ENCODE assay signal across 23 cellular contexts in genomic region chr15:101394654-101395053, GRCh38.
"Had no signal": no experiment of that assay in that cellular context is flagged by ENCODE, and none has a peak within 500 bp of the region (broad histone marks: within the 10 kb centered on the region; RNA-seq: fewer than 3 reads in every experiment).

No MANE protein-coding gene starts in this region.

- H3K9me3 ChIP-seq: mucosa of descending colon, psoas muscle, spleen, uterus had no signal

- H3K4me3 Mint-ChIP-seq: central memory CD8-positive, alpha-beta T cell; dendritic cell treated with granulocyte-macrophage colony-stimulating factor and Interleukin-4, amounts not matched to agents 40 ng/mL and 50 ng/mL, for 4 days; neural progenitor cell; stimulated activated memory B cell treated with anti-CD40 and anti-IgM and Interleukin-4, amounts not matched to agents 10 μg/mL and 1 μg/mL and 100 μg/mL, for 72 hours; stimulated activated naive CD8-positive, alpha-beta T cell treated with anti-CD3 and anti-CD28 coated beads, Interleukin-15, Interleukin-2, amounts not matched to agents 100 ng/mL and 50 ng/mL, for 24 hours had no signal

- H3K4me1 Mint-ChIP-seq: central memory CD8-positive, alpha-beta T cell had no signal

- H3K36me3 Mint-ChIP-seq: immature natural killer cell; naive thymus-derived CD8-positive, alpha-beta T cell; stimulated activated memory B cell treated with anti-CD40 and anti-IgM and Interleukin-4, amounts not matched to agents 10 μg/mL and 1 μg/mL and 100 μg/mL, for 72 hours had no signal

- H3K9me3 Mint-ChIP-seq: central memory CD8-positive, alpha-beta T cell; dendritic cell treated with granulocyte-macrophage colony-stimulating factor and Interleukin-4, amounts not matched to agents 40 ng/mL and 50 ng/mL, for 4 days; immature natural killer cell; naive thymus-derived CD8-positive, alpha-beta T cell; neural progenitor cell; stimulated activated memory B cell treated with anti-CD40 and anti-IgM and Interleukin-4, amounts not matched to agents 10 μg/mL and 1 μg/mL and 100 μg/mL, for 72 hours; stimulated activated naive CD8-positive, alpha-beta T cell treated with anti-CD3 and anti-CD28 coated beads, Interleukin-15, Interleukin-2, amounts not matched to agents 100 ng/mL and 50 ng/mL, for 24 hours had no signal

- H3K27ac ChIP-seq: foreskin keratinocyte, neural progenitor cell, parathyroid adenoma, psoas muscle, spleen, uterus had no signal

- H3K4me1 ChIP-seq: foreskin keratinocyte, parathyroid adenoma, psoas muscle, uterus had no signal

- H3K4me3 ChIP-seq: mucosa of descending colon, neural progenitor cell, psoas muscle, spleen, uterus had no signal

- H3K36me3 ChIP-seq: neural progenitor cell, uterus had no signal

- H3K27ac Mint-ChIP-seq: dendritic cell treated with granulocyte-macrophage colony-stimulating factor and Interleukin-4, amounts not matched to agents 40 ng/mL and 50 ng/mL, for 4 days; neural progenitor cell; stimulated activated memory B cell treated with anti-CD40 and anti-IgM and Interleukin-4, amounts not matched to agents 10 μg/mL and 1 μg/mL and 100 μg/mL, for 72 hours; stimulated activated naive CD8-positive, alpha-beta T cell treated with anti-CD3 and anti-CD28 coated beads, Interleukin-15, Interleukin-2, amounts not matched to agents 100 ng/mL and 50 ng/mL, for 24 hours had no signal

- DNase-seq: erythroblast; foreskin keratinocyte; immature natural killer cell; left colon; mammary epithelial cell; mucosa of descending colon; naive thymus-derived CD8-positive, alpha-beta T cell; nucleus accumbens; psoas muscle; retina; spleen; stimulated activated CD4-positive, alpha-beta T cell treated with anti-CD3 and anti-CD28 coated beads, Interleukin-15, amount 100 ng/mL, for 24 hours; stimulated activated CD4-positive, alpha-beta T cell treated with anti-CD3 and anti-CD28 coated beads, Interleukin-1b, Interleukin-23, amount 100 ng/mL, for 48 hours; stimulated activated CD4-positive, alpha-beta T cell treated with anti-CD3 and anti-CD28 coated beads, Interleukin-4, amount 100 ng/mL, for 24 hours; trophoblast cell; uterus had no signal

- ATAC-seq: foreskin keratinocyte; left colon; mucosa of descending colon; naive thymus-derived CD8-positive, alpha-beta T cell; psoas muscle; sciatic nerve; stimulated activated memory B cell treated with anti-CD40 and anti-IgM and Interleukin-4, amounts not matched to agents 10 μg/mL and 1 μg/mL and 100 μg/mL, for 72 hours had no signal

- H3K27me3 ChIP-seq: foreskin keratinocyte, neural progenitor cell, uterus had no signal
